In the genomic region with DNA sequence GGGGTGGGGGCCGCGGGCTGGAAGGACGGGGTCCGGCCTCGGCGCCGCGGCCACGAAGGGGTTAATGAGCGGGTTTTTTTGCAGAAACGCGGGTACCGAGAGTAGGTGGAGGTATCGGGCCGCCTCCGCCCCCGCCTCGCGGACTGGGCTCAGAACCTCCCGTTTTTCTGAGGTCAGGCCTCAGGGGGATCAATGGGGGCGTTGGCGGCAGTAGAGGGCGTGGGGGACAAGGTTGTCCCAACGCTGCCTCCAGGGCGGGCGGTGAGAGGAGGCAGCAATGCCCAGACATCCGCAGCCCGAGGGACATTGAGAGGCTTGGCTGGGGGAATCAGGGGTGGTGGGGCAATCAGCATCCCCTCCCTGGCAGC, we compare ENCODE assay signal across 1 cellular context.
TF ChIP-seq lines count a peak whose summit lies in the region.

No MANE protein-coding gene starts in this region.

TF ChIP-seq in IMR-90, 13 proteins besides CTCF, POLR2A, EP300 and RAD21 (continued from another document):
- TF ChIP-seq MXI1 (IDR thresholded peaks at IDR 0.05; ENCODE audit: borderline replicate concordance, low read depth, low read length) (no peak), MAFK (IDR thresholded peaks at IDR 0.05; ENCODE audit: low read depth, low read length) (no peak), SMC3 (IDR thresholded peaks at IDR 0.05; ENCODE audit: low read depth, low read length) (no peak), RFX5 (IDR thresholded peaks at IDR 0.05; ENCODE audit: low read depth, low read length) (no peak), CEBPB (IDR thresholded peaks at IDR 0.05; ENCODE audit: low read depth, low read length) (no peak), NFE2L2 (IDR thresholded peaks at IDR 0.05; ENCODE audit: low read depth, low read length) (no peak), RCOR1 (IDR thresholded peaks at IDR 0.05; ENCODE audit: insufficient replicate concordance, low read length) (no peak), FOS (IDR thresholded peaks at IDR 0.05; ENCODE audit: low read depth, low read length) (no peak), CHD1 (IDR thresholded peaks at IDR 0.05; ENCODE audit: low read depth, low read length) (no peak), BHLHE40 (IDR thresholded peaks at IDR 0.05; ENCODE audit: low read depth, low read length) (no peak)
- TF ChIP-seq, protein P1, sequence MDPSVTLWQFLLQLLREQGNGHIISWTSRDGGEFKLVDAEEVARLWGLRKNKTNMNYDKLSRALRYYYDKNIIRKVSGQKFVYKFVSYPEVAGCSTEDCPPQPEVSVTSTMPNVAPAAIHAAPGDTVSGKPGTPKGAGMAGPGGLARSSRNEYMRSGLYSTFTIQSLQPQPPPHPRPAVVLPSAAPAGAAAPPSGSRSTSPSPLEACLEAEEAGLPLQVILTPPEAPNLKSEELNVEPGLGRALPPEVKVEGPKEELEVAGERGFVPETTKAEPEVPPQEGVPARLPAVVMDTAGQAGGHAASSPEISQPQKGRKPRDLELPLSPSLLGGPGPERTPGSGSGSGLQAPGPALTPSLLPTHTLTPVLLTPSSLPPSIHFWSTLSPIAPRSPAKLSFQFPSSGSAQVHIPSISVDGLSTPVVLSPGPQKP (IDR thresholded peaks at IDR 0.05; ENCODE audit: borderline replicate concordance, low read depth, low read length) = no peak
TF ChIP-seq in IMR-90: peak in this region for 0.
